Comparison of ENCODE assay signal across 11 cellular contexts in genomic region chr1:16475771-16476770, GRCh38. TPM values are rescaled to one million over a fixed set of nuclear protein-coding genes. Genes with fewer than 3 reads are reported as not detected.
"Had no signal": no experiment of that assay in that cellular context is flagged by ENCODE, and none has a peak within 500 bp of the region (broad histone marks: within the 10 kb centered on the region; RNA-seq: fewer than 3 reads in every experiment).

No MANE protein-coding gene starts in this region.

RNA-seq across cellular contexts. Expression of gene RNU1-1, which starts 38.0 kb away (rescaled TPM):
- polyA plus RNA-seq: adrenal gland had no signal

RNA-seq across cellular contexts. Expression of gene SPATA21, which starts 38.8 kb away (rescaled TPM):
- total RNA-seq: activated B cell treated with CpG ODN at 0.5 μM for 24 hours; activated CD4-positive, alpha-beta T cell treated with anti-CD3 and anti-CD28 coated beads, Interleukin-2, amount 10 ng/mL, durations not matched to agents 24 days and 14 days; activated CD8-positive, alpha-beta memory T cell treated with anti-CD3 and anti-CD28 coated beads, Interleukin-2, amount 10 ng/mL, durations not matched to agents 7 days and 5 days; activated naive CD4-positive, alpha-beta T cell treated with anti-CD3 and anti-CD28 coated beads for 36 hours; activated naive CD8-positive, alpha-beta T cell treated with anti-CD3 and anti-CD28 coated beads for 36 hours; adrenal gland; breast epithelium; NCI-H460; PC-9; RPMI7951; T-cell had no signal
